ENCODE assay signal across 1 cellular context in genomic region chr2:84832772-84833461, GRCh38.
TF ChIP-seq lines count a peak whose summit lies in the region.

No MANE protein-coding gene starts in this region.

TF ChIP-seq in GM12878, 131 proteins besides CTCF, POLR2A, EP300 and RAD21 (continued from another document and continues in another):
- TF ChIP-seq REST (IDR thresholded peaks at IDR 0.05; ENCODE audit: low read depth, low read length) (no peak), TCF7 (IDR thresholded peaks at IDR 0.05; ENCODE audit: borderline replicate concordance) (no peak), YY1 (IDR thresholded peaks at IDR 0.05; ENCODE audit: low read depth, low read length) (no peak), NFYA (IDR thresholded peaks at IDR 0.05; ENCODE audit: borderline replicate concordance, low read depth, low read length) (no peak), DPF2 (IDR thresholded peaks at IDR 0.05) (peak; percentile 53; the same call in 1 of the 2 replicates), SMAD5 (IDR thresholded peaks at IDR 0.05; ENCODE audit: low read depth) (no peak), MLLT1 (IDR thresholded peaks at IDR 0.05) (no peak), NRF1 (conservative IDR thresholded peaks at IDR 0.05; ENCODE audit: low read depth, low read length) (no peak), MTA2 (IDR thresholded peaks at IDR 0.05; ENCODE audit: low read depth) (peak; percentile 41; the same call in 1 of the 2 replicates), SIN3A (IDR thresholded peaks at IDR 0.05; ENCODE audit: low read depth, low read length) (no peak), FOXM1 (IDR thresholded peaks at IDR 0.05; ENCODE audit: low read depth, low read length) (no peak), SUZ12 (IDR thresholded peaks at IDR 0.05; ENCODE audit: unreplicated experiment) (no peak), RELB (IDR thresholded peaks at IDR 0.05; ENCODE audit: low read depth) (peak; percentile 64), BMI1 (IDR thresholded peaks at IDR 0.05; ENCODE audit: borderline replicate concordance) (no peak), STAT3 (IDR thresholded peaks at IDR 0.05; ENCODE audit: low read depth, low read length) (no peak), MYB (IDR thresholded peaks at IDR 0.05; ENCODE audit: borderline replicate concordance, low read depth, low read length) (no peak), CREB1 (IDR thresholded peaks at IDR 0.05; ENCODE audit: low read depth) (no peak), CREM (IDR thresholded peaks at IDR 0.05; ENCODE audit: low read depth) (no peak), USF2 (IDR thresholded peaks at IDR 0.05; ENCODE audit: borderline replicate concordance, low read depth, low read length) (no peak), ZNF207 (IDR thresholded peaks at IDR 0.05; ENCODE audit: borderline replicate concordance) (no peak), SREBF1 (IDR thresholded peaks at IDR 0.05; ENCODE audit: low read length) (no peak), PAX8 (IDR thresholded peaks at IDR 0.05) (no peak), POLR2AphosphoS2 (IDR thresholded peaks at IDR 0.05; ENCODE audit: low read depth, low read length) (no peak), ZBED1 (IDR thresholded peaks at IDR 0.05; ENCODE audit: borderline replicate concordance) (no peak), BRCA1 (IDR thresholded peaks at IDR 0.05; ENCODE audit: low read depth, low read length) (no peak), IRF3 (IDR thresholded peaks at IDR 0.05) (no peak), PKNOX1 (IDR thresholded peaks at IDR 0.05) (no peak), RUNX3 (IDR thresholded peaks at IDR 0.05; ENCODE audit: low read length) (peak; percentile 26; the same call in 1 of the 2 replicates), NBN (IDR thresholded peaks at IDR 0.05) (0 out of 2 replicates have a peak, but pooled peaks have one; percentile 19), ZNF24 (IDR thresholded peaks at IDR 0.05) (no peak), RFX5 (IDR thresholded peaks at IDR 0.05; ENCODE audit: low read depth, low read length) (no peak), MAX (IDR thresholded peaks at IDR 0.05; ENCODE audit: low read depth, low read length) (no peak), ETV6 (conservative IDR thresholded peaks at IDR 0.05 in 1 of 2, IDR thresholded peaks at IDR 0.05 in 1 of 2; ENCODE audit: borderline replicate concordance in 1 of 2, low read depth in 1 of 2) (no peak), ZBTB11 (CRISPR knock-in tag; IDR thresholded peaks at IDR 0.05) (no peak), CHD1 (IDR thresholded peaks at IDR 0.05; ENCODE audit: low read depth, low read length) (no peak), GABPA (IDR thresholded peaks at IDR 0.05; ENCODE audit: low read depth) (no peak), E4F1 (IDR thresholded peaks at IDR 0.05; ENCODE audit: borderline replicate concordance, partially characterized antibody) (no peak), ZBTB40 (IDR thresholded peaks at IDR 0.05; ENCODE audit: borderline replicate concordance) (no peak), NR2C2 (IDR thresholded peaks at IDR 0.05; ENCODE audit: borderline replicate concordance, control insufficient read depth, insufficient read length, low read depth) (no peak), ASH2L (IDR thresholded peaks at IDR 0.05; ENCODE audit: borderline replicate concordance, low read depth) (no peak), TCF12 (IDR thresholded peaks at IDR 0.05; ENCODE audit: low read depth, low read length) (no peak), ESRRA (IDR thresholded peaks at IDR 0.05; ENCODE audit: low read length) (no peak)
